In the genomic region with DNA sequence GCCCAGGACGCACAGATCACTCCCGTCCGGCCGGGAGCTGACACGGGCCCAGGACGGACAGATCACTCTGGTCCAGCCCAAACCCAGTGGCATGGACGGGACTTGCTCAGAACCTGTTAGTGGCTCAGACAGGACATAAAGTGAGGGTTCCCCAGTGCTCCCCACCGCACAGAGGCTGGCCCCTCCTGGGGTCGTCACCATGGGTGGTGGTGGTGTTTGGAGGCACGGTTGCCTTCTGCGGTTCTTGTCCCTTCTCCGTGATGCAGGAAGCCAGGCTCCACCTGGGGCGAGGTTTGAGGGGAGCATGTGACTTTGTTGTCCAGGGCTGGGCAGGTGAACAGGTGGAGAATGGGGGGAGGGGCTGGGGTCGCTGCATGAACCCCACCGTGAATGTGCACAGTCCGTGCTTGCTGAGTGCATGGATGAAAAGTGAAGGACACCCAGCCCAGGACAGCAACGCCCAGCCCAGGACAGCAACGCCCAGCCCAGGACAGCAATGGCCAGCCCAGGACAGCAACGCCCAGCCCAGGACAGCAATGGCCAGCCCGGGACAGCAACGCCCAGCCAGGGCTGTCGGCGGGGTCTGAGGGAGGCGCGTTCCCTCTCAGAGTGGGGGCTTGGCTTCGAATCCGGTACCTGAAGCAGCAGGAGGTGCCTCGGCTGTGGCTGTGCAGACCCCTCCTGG, we compare ENCODE assay signal across 1 cellular context.
TF ChIP-seq lines count a peak whose summit lies in the region.

No MANE protein-coding gene starts in this region.

TF ChIP-seq in HepG2, 621 proteins besides CTCF, POLR2A, EP300 and RAD21 (continues in another document):
- TF ChIP-seq NFKB2 (CRISPR knock-in tag; IDR thresholded peaks at IDR 0.05; ENCODE audit: borderline replicate concordance) (0 out of 2 replicates have a peak, but pooled peaks have one; percentile 42), HNRNPUL1 (IDR thresholded peaks at IDR 0.05; ENCODE audit: low read depth, low read length) (no peak), BCL3 (CRISPR knock-in tag; IDR thresholded peaks at IDR 0.05) (no peak), EED (CRISPR knock-in tag; IDR thresholded peaks at IDR 0.05) (0 out of 2 replicates have a peak, but pooled peaks have one; percentile 44), FOXO1 (CRISPR knock-in tag; IDR thresholded peaks at IDR 0.05) (no peak), ZNF335 (CRISPR knock-in tag; IDR thresholded peaks at IDR 0.05) (no peak), PHB2 (IDR thresholded peaks at IDR 0.05; ENCODE audit: partially characterized antibody) (no peak), POGZ (CRISPR knock-in tag; IDR thresholded peaks at IDR 0.05) (no peak), ELF3 (CRISPR knock-in tag; IDR thresholded peaks at IDR 0.05) (no peak), NCOA5 (CRISPR knock-in tag; IDR thresholded peaks at IDR 0.05) (no peak), ZNF333 (CRISPR knock-in tag; IDR thresholded peaks at IDR 0.05; ENCODE audit: borderline replicate concordance) (no peak), ZNF362 (CRISPR knock-in tag; IDR thresholded peaks at IDR 0.05; ENCODE audit: borderline replicate concordance) (0 out of 2 replicates have a peak, but pooled peaks have one; percentile 11), HIC2 (CRISPR knock-in tag; IDR thresholded peaks at IDR 0.05; ENCODE audit: low read depth) (no peak), ARNT2 (CRISPR knock-in tag; IDR thresholded peaks at IDR 0.05; ENCODE audit: low read depth) (peak; percentile 11; the same call in 1 of the 2 replicates), HOXA3 (CRISPR knock-in tag; IDR thresholded peaks at IDR 0.05) (no peak), HOXD1 (CRISPR knock-in tag; IDR thresholded peaks at IDR 0.05) (no peak), ONECUT2 (CRISPR knock-in tag; IDR thresholded peaks at IDR 0.05) (no peak), ZNF124 (CRISPR knock-in tag; IDR thresholded peaks at IDR 0.05) (no peak), ARNTL (CRISPR knock-in tag; IDR thresholded peaks at IDR 0.05) (no peak), ZNF788 (CRISPR knock-in tag; IDR thresholded peaks at IDR 0.05; ENCODE audit: borderline replicate concordance) (peak; percentile 13; the same call in 1 of the 2 replicates), NRL (CRISPR knock-in tag; IDR thresholded peaks at IDR 0.05; ENCODE audit: borderline replicate concordance) (no peak), HHEX (CRISPR knock-in tag; IDR thresholded peaks at IDR 0.05) (no peak), ZNF251 (CRISPR knock-in tag; IDR thresholded peaks at IDR 0.05) (no peak), ZNF713 (CRISPR knock-in tag; IDR thresholded peaks at IDR 0.05) (no peak), ZNF598 (CRISPR knock-in tag; IDR thresholded peaks at IDR 0.05; ENCODE audit: borderline replicate concordance) (0 out of 2 replicates have a peak, but pooled peaks have one; percentile 13), KLF16 (CRISPR knock-in tag; IDR thresholded peaks at IDR 0.05) (no peak), NFATC3 (CRISPR knock-in tag; IDR thresholded peaks at IDR 0.05) (no peak), RAD51 (IDR thresholded peaks at IDR 0.05; ENCODE audit: borderline replicate concordance) (no peak), GRHL1 (CRISPR knock-in tag; conservative IDR thresholded peaks at IDR 0.05) (no peak), POGK (CRISPR knock-in tag; conservative IDR thresholded peaks at IDR 0.05) (0 out of 2 replicates have a peak, but pooled peaks have one; percentile 46), BATF2 (CRISPR knock-in tag; IDR thresholded peaks at IDR 0.05) (no peak), KLF13 (CRISPR knock-in tag; IDR thresholded peaks at IDR 0.05) (no peak), TOPORS (CRISPR knock-in tag; IDR thresholded peaks at IDR 0.05) (no peak), MAZ (IDR thresholded peaks at IDR 0.05; ENCODE audit: borderline replicate concordance, low read depth, low read length) (no peak), MAZ (CRISPR knock-in tag; IDR thresholded peaks at IDR 0.05; ENCODE audit: low read depth) (no peak; the same call in 1 of the 2 replicates), ZNF572 (CRISPR knock-in tag; IDR thresholded peaks at IDR 0.05) (no peak), ATF3 (CRISPR knock-in tag; IDR thresholded peaks at IDR 0.05) (no peak), HMGXB4 (CRISPR knock-in tag; IDR thresholded peaks at IDR 0.05; ENCODE audit: borderline replicate concordance in 1 of 2, low read depth in 1 of 2) (0 out of 4 replicates have a peak, but pooled peaks of 1 of the 2 experiments have one; percentile 7), TOE1 (CRISPR knock-in tag; IDR thresholded peaks at IDR 0.05) (no peak), NR2C2 (CRISPR knock-in tag; IDR thresholded peaks at IDR 0.05; ENCODE audit: borderline replicate concordance) (0 out of 2 replicates have a peak, but pooled peaks have one; percentile 23), MEF2D (CRISPR knock-in tag; IDR thresholded peaks at IDR 0.05) (no peak)
- TF ChIP-seq, protein P1, sequence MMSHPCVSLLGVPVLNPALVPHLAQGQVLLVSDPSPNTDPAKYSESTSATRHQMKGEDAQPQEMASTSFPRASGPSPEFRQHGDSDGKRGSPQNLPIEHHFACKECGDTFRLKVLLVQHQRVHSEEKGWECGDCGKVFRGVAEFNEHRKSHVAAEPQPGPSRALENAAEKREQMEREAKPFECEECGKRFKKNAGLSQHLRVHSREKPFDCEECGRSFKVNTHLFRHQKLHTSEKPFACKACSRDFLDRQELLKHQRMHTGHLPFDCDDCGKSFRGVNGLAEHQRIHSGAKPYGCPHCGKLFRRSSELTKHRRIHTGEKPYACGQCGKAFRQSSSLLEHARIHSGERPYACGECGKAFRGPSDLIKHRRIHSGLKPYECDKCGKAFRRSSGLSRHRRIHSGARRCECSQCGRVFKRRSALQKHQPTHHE (CRISPR knock-in tag; IDR thresholded peaks at IDR 0.05; ENCODE audit: borderline replicate concordance): no peak
- TF ChIP-seq, protein P2, sequence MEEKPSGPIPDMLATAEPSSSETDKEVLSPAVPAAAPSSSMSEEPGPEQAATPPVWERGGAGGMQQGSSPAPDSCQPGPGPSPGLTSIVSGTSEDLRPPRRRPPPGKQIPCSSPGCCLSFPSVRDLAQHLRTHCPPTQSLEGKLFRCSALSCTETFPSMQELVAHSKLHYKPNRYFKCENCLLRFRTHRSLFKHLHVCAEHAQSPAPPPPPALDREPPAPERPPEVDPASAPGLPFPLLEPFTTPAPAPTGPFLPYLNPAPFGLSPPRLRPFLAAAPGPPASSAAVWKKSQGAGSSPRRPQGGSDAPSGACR (CRISPR knock-in tag; IDR thresholded peaks at IDR 0.05): no peak
- TF ChIP-seq, protein P3, sequence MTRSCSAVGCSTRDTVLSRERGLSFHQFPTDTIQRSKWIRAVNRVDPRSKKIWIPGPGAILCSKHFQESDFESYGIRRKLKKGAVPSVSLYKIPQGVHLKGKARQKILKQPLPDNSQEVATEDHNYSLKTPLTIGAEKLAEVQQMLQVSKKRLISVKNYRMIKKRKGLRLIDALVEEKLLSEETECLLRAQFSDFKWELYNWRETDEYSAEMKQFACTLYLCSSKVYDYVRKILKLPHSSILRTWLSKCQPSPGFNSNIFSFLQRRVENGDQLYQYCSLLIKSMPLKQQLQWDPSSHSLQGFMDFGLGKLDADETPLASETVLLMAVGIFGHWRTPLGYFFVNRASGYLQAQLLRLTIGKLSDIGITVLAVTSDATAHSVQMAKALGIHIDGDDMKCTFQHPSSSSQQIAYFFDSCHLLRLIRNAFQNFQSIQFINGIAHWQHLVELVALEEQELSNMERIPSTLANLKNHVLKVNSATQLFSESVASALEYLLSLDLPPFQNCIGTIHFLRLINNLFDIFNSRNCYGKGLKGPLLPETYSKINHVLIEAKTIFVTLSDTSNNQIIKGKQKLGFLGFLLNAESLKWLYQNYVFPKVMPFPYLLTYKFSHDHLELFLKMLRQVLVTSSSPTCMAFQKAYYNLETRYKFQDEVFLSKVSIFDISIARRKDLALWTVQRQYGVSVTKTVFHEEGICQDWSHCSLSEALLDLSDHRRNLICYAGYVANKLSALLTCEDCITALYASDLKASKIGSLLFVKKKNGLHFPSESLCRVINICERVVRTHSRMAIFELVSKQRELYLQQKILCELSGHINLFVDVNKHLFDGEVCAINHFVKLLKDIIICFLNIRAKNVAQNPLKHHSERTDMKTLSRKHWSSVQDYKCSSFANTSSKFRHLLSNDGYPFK (CRISPR knock-in tag; IDR thresholded peaks at IDR 0.05; ENCODE audit: borderline replicate concordance): no peak
